Comparison of ENCODE assay signal across 1 cellular context in the genomic region with DNA sequence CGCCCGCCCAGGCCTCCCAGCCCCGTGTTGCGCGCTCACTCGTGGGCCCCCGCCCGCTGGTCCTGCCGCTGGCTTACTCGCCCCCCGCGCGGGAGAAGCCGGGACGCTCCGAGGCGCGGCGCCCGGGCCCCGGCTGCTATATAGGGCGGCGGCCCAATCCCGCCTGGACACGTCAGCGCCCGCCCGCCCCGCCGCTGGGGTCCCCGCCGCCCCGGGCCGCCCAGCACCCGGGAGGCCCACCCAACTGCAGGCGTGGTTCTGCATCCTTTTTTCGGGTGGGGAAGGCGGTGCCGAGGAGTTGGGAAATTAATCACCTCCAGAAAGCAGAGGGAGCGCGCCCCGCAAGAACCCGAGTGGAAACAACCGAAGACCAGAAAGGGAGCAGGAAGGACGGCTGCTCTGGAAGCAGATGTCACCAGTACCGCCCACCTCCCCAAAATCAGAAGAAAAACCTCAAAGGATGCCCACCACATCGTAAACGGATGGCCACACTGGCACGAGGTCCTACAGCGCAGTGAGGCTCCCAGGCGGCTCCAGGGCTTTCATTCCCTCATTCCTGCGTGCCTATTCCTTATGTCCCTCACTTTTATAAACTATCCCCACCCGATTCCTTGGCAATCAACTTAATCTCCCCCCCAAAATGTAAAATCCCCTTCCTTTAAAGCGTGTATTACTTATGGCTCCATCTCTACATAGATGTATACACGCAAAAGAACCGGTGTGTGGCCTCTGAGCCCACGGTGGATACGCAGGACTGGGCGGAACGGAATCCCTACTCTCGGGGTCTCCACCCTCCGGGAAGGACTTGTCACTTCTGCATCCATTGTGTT.
TF ChIP-seq lines count a peak whose summit lies in the region.

No MANE protein-coding gene starts in this region.

TF ChIP-seq in H1, 55 proteins besides CTCF, POLR2A, EP300 and RAD21 (continued from another document):
- TF ChIP-seq, protein P1, sequence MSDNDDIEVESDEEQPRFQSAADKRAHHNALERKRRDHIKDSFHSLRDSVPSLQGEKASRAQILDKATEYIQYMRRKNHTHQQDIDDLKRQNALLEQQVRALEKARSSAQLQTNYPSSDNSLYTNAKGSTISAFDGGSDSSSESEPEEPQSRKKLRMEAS (IDR thresholded peaks at IDR 0.05) = 0 out of 2 replicates have a peak, but pooled peaks have one; percentile 37
- TF ChIP-seq TCF12 (IDR thresholded peaks at IDR 0.05; ENCODE audit: low read depth, low read length) = no peak
- no peak for TF ChIP-seq CBX5 (IDR thresholded peaks at IDR 0.05; ENCODE audit: low read depth, low read length)
- TF ChIP-seq SIN3A (conservative IDR thresholded peaks at IDR 0.05 in 1 of 2, IDR thresholded peaks at IDR 0.05 in 1 of 2; ENCODE audit: low read depth in 1 of 2, low read length in 2 of 2) = no peak
- no peak for TF ChIP-seq BRCA1 (IDR thresholded peaks at IDR 0.05; ENCODE audit: low read depth, low read length)
- TF ChIP-seq RFX5 (IDR thresholded peaks at IDR 0.05; ENCODE audit: borderline replicate concordance, low read depth, low read length) = no peak
- TF ChIP-seq SRF (IDR thresholded peaks at IDR 0.05; ENCODE audit: low read depth, low read length) = no peak
- TF ChIP-seq GABPA (IDR thresholded peaks at IDR 0.05; ENCODE audit: borderline replicate concordance, insufficient read depth, low read length) = no peak
- TF ChIP-seq KDM4A (IDR thresholded peaks at IDR 0.05; ENCODE audit: low read depth, low read length, severe bottlenecking) = peak; percentile 5
- TF ChIP-seq TAF1 (IDR thresholded peaks at IDR 0.05; ENCODE audit: low read depth, low read length) = peak; percentile 54; the same call in 1 of the 2 replicates
- TF ChIP-seq POU5F1 (IDR thresholded peaks at IDR 0.05; ENCODE audit: low read depth, low read length) = no peak
- TF ChIP-seq CTBP2 (IDR thresholded peaks at IDR 0.05; ENCODE audit: borderline replicate concordance, insufficient read depth, insufficient read length, low read length) = no peak
- TF ChIP-seq SP4 (IDR thresholded peaks at IDR 0.05; ENCODE audit: low read length) = no peak
- no peak for TF ChIP-seq KDM1A (IDR thresholded peaks at IDR 0.05; ENCODE audit: borderline replicate concordance, low read length)
- no peak for TF ChIP-seq YY1 (IDR thresholded peaks at IDR 0.05; ENCODE audit: low read depth, low read length)
- no peak for TF ChIP-seq CHD1 (IDR thresholded peaks at IDR 0.05; ENCODE audit: low read depth, low read length)
- TF ChIP-seq TEAD4 (IDR thresholded peaks at IDR 0.05; ENCODE audit: low read depth, low read length) = no peak
- TF ChIP-seq POLR2AphosphoS5 (IDR thresholded peaks at IDR 0.05; ENCODE audit: low read depth, low read length) = no peak; the same call in 1 of the 2 replicates
- no peak for TF ChIP-seq CBX8 (IDR thresholded peaks at IDR 0.05; ENCODE audit: borderline replicate concordance, low read depth, low read length)
